10 cellular contexts compared by ENCODE assay signal in the genomic region with DNA sequence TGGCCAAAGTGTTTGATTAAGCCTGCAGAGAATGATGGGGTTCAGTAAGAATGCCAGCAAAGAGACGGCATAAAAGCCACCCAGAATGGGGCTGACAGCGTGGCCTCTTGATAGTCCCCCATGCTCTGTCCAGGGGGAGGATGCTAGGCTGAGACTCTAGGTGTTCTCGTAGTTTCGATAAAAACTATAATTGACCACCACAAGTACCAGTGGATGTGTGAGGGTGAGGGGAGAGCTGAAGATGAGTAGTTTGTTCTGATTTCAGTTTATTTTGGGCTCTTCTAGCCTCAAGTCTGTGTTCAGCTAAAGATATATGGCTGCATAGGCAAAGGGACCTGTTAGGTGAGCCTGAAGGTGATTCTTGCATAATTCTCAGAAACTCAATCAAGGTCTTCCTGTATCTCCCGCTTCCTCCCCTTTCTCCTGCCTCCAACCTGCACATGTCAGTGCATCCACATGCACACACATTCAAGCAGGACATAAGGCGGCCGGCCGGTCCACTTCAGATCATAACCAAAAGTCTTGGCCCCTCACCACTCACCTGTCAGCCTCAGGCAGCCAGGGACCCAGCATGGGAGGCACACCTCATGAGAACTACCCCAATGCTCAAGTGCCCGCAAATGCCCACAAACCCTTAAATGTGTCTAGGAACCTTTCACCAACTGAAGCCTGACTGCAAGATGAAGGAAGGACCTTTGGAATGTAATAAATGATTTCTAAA. TPM values are rescaled to one million over a fixed set of nuclear protein-coding genes. Genes with fewer than 3 reads are reported as not detected.
DNase-seq lines count a peak whose midpoint lies in the region; ATAC-seq and TF ChIP-seq lines count a peak whose summit lies in the region.
"Had no signal": no experiment of that assay in that cellular context is flagged by ENCODE, and none has a peak within 500 bp of the region (broad histone marks: within the 10 kb centered on the region; RNA-seq: fewer than 3 reads in every experiment).

No MANE protein-coding gene starts in this region.

- no peaks in the 10 kb centered on the region for H3K9me3 Mint-ChIP-seq in activated naive CD4-positive, alpha-beta T cell treated with anti-CD3 and anti-CD28 coated beads, Interleukin-2, amount 10 ng/mL, durations not matched to agents 7 days and 5 days
- H3K9me3 Mint-ChIP-seq in activated naive CD8-positive, alpha-beta T cell (ENCODE audit: low read depth), result peaks cover 2% of the 10 kb centered on the region

- peaks cover 3% of the 10 kb centered on the region for H3K36me3 ChIP-seq in thymus (ENCODE audit: control insufficient read depth, insufficient read depth)
- H3K36me3 ChIP-seq in tibial artery, result no peaks in the 10 kb centered on the region

- ATAC-seq in HG03175 (IDR thresholded peaks at IDR 0.05; ENCODE audit: unreplicated experiment), result peak; percentile 7

- no peaks in the 10 kb centered on the region for H3K27me3 Mint-ChIP-seq in activated naive CD4-positive, alpha-beta T cell treated with anti-CD3 and anti-CD28 coated beads, Interleukin-2, amount 10 ng/mL, durations not matched to agents 7 days and 5 days
- no peaks in the 10 kb centered on the region for H3K27me3 Mint-ChIP-seq in activated naive CD8-positive, alpha-beta T cell

- WGBS in thymus, result 44% methylated on average over 9 of the region's 9 CpGs

- peaks cover 61% of the 10 kb centered on the region for H3K36me3 Mint-ChIP-seq in activated naive CD4-positive, alpha-beta T cell treated with anti-CD3 and anti-CD28 coated beads, Interleukin-2, amount 10 ng/mL, durations not matched to agents 7 days and 5 days
- H3K36me3 Mint-ChIP-seq in activated naive CD8-positive, alpha-beta T cell, result peaks cover 7% of the 10 kb centered on the region

- H3K27ac Mint-ChIP-seq in activated naive CD4-positive, alpha-beta T cell treated with anti-CD3 and anti-CD28 coated beads, Interleukin-2, amount 10 ng/mL, durations not matched to agents 7 days and 5 days, result peak overlapping the region; percentile 97
- H3K27ac Mint-ChIP-seq in activated naive CD8-positive, alpha-beta T cell, result peak overlapping the region; percentile 96

- TF ChIP-seq CTCF in tibial artery (IDR thresholded peaks at IDR 0.05) (no peak), RWPE1 (conservative IDR thresholded peaks at IDR 0.05; ENCODE audit: low read depth) (no peak)

- POLR2A ChIA-PET in RWPE1 (lab: Yijun Ruan, JAX; ENCODE audit: low non-redundant PET), result no interaction called here

- no peaks in the 10 kb centered on the region for H3K9me3 ChIP-seq in thymus (ENCODE audit: control insufficient read depth)
- no peaks in the 10 kb centered on the region for H3K9me3 ChIP-seq in tibial artery

- peaks cover 99% of the 10 kb centered on the region for H3K4me1 Mint-ChIP-seq in activated naive CD4-positive, alpha-beta T cell treated with anti-CD3 and anti-CD28 coated beads, Interleukin-2, amount 10 ng/mL, durations not matched to agents 7 days and 5 days
- H3K4me1 Mint-ChIP-seq in activated naive CD8-positive, alpha-beta T cell (ENCODE audit: low read depth), result peaks cover 98% of the 10 kb centered on the region

- H3K27me3 ChIP-seq in thymus (ENCODE audit: control insufficient read depth, insufficient read depth) (no peaks in the 10 kb centered on the region), tibial artery (peaks cover 0 to 2% of the 10 kb centered on the region in 2 donors)

- CTCF ChIA-PET in activated naive CD4-positive, alpha-beta T cell treated with anti-CD3 and anti-CD28 coated beads, Interleukin-2, amount 10 ng/mL, durations not matched to agents 7 days and 5 days (lab: Charles Lee), result interaction anchor here (1.2 to 4.3 kb wide), 2 partner anchors 9 to 12 kb away, joined by 3 to 14 read pairs; no protein-coding TSS in a partner anchor
- CTCF ChIA-PET in RWPE1 (lab: Yijun Ruan, JAX), result no interaction called here

- H3K4me3 Mint-ChIP-seq in activated naive CD4-positive, alpha-beta T cell treated with anti-CD3 and anti-CD28 coated beads, Interleukin-2, amount 10 ng/mL, durations not matched to agents 7 days and 5 days, result peak overlapping the region; percentile 76
- peak overlapping the region; percentile 82 for H3K4me3 Mint-ChIP-seq in activated naive CD8-positive, alpha-beta T cell

- H3K4me3 ChIP-seq in thymus (ENCODE audit: low read length) (no peak overlapping the region), tibial artery (no peak overlapping the region)
- H3K4me3 ChIP-seq: SK-N-MC had no signal

- H3K4me1 ChIP-seq in thymus (ENCODE audit: control insufficient read depth, insufficient read depth, low read length) (peaks cover 82% of the 10 kb centered on the region), tibial artery (peaks cover 0 to 5% (median 0%) of the 10 kb centered on the region in 4 donors)

- intact Hi-C loops in tibial artery (cut with DNase I; ENCODE audit: low total_unique reads), result no loop called here

- no peak for DNase-seq in activated naive CD4-positive, alpha-beta T cell treated with anti-CD3 and anti-CD28 coated beads, Interleukin-2, amount 10 ng/mL, durations not matched to agents 7 days and 5 days
- no peak for DNase-seq in activated naive CD4-positive, alpha-beta T cell (lab: John Stamatoyannopoulos, UW)
- DNase-seq in tibial artery (no peak), anterior cingulate cortex (lab: John Stamatoyannopoulos, UW) (no peak), RWPE1 (ENCODE audit: low spot score) (no peak)
- DNase-seq: NCI-H2081 treated with DMSO at 0.1 percent for 48 hours had no signal

- H3K27ac ChIP-seq in thymus (ENCODE audit: low read depth) (peak overlapping the region; percentile 64), tibial artery (no peak overlapping the region), RWPE1 (no peak overlapping the region)
- H3K27ac ChIP-seq: SK-N-MC had no signal

RNA-seq across cellular contexts. Expression of gene FLI1, which starts 31.2 kb away (rescaled TPM):
- polyA plus RNA-seq in thymus, result 42.7 TPM
